ENCODE assay signal across 18 cellular contexts in genomic region chr9:132973166-132973565, GRCh38. TPM values are rescaled to one million over a fixed set of nuclear protein-coding genes. Genes with fewer than 3 reads are reported as not detected.
"Had no signal": no experiment of that assay in that cellular context is flagged by ENCODE, and none has a peak within 500 bp of the region (broad histone marks: within the 10 kb centered on the region; RNA-seq: fewer than 3 reads in every experiment).

No MANE protein-coding gene starts in this region.

- H3K4me3 ChIP-seq: body of pancreas, cardiac muscle cell, left lung had no signal

- H3K36me3 ChIP-seq: cardiac muscle cell, gastroesophageal sphincter, left lung, uterus had no signal

- H3K9ac ChIP-seq: parathyroid adenoma had no signal

- H3K27ac Mint-ChIP-seq: activated CD4-positive, alpha-beta T cell treated with anti-CD3 and anti-CD28 coated beads for 36 hours; activated naive CD8-positive, alpha-beta T cell; activated T-cell treated with anti-CD3 and anti-CD28 coated beads, Interleukin-2, amount 50 U/mL, for 72 hours; naive thymus-derived CD4-positive, alpha-beta T cell; stimulated activated effector memory CD8-positive, alpha-beta T cell treated with anti-CD3 and anti-CD28 coated beads, Interleukin-12 subunit alpha, Interleukin-12 subunit beta, amount 100 ng/mL, for 72 hours; stimulated activated naive CD8-positive, alpha-beta T cell treated with anti-CD3 and anti-CD28 coated beads, Interleukin-15, Interleukin-2, amounts not matched to agents 100 ng/mL and 50 ng/mL, for 24 hours; T-helper 2 cell treated with Interferon-gamma antibody and Interleukin-4, amounts not matched to agents 5 μg/mL and 100 μg/mL, for 36 hours; type B pancreatic cell had no signal

- H3K4me1 ChIP-seq: parathyroid adenoma, psoas muscle, uterus had no signal

- H3K27ac ChIP-seq: body of pancreas, cardiac muscle cell, coronary artery, dorsolateral prefrontal cortex, gastroesophageal sphincter, left lung, parathyroid adenoma, psoas muscle, uterus had no signal

- H3K9me3 ChIP-seq: body of pancreas, gastroesophageal sphincter, left lung, psoas muscle, uterus had no signal

- H3K4me1 Mint-ChIP-seq: activated CD4-positive, alpha-beta T cell treated with anti-CD3 and anti-CD28 coated beads for 36 hours had no signal

- H2AFZ ChIP-seq: parathyroid adenoma had no signal

- H3K36me3 Mint-ChIP-seq: activated naive CD8-positive, alpha-beta T cell; naive thymus-derived CD4-positive, alpha-beta T cell; stimulated activated effector memory CD8-positive, alpha-beta T cell treated with anti-CD3 and anti-CD28 coated beads, Interleukin-12 subunit alpha, Interleukin-12 subunit beta, amount 100 ng/mL, for 72 hours; type B pancreatic cell had no signal

- H3K4me3 Mint-ChIP-seq: activated CD4-positive, alpha-beta T cell treated with anti-CD3 and anti-CD28 coated beads for 36 hours; activated naive CD8-positive, alpha-beta T cell; activated T-cell treated with anti-CD3 and anti-CD28 coated beads, Interleukin-2, amount 50 U/mL, for 72 hours; naive thymus-derived CD4-positive, alpha-beta T cell; stimulated activated effector memory CD8-positive, alpha-beta T cell treated with anti-CD3 and anti-CD28 coated beads, Interleukin-12 subunit alpha, Interleukin-12 subunit beta, amount 100 ng/mL, for 72 hours; stimulated activated naive CD8-positive, alpha-beta T cell treated with anti-CD3 and anti-CD28 coated beads, Interleukin-15, Interleukin-2, amounts not matched to agents 100 ng/mL and 50 ng/mL, for 24 hours; T-helper 2 cell treated with Interferon-gamma antibody and Interleukin-4, amounts not matched to agents 5 μg/mL and 100 μg/mL, for 36 hours; type B pancreatic cell had no signal

- H3K27me3 ChIP-seq: body of pancreas had no signal

- H3K9me3 Mint-ChIP-seq: activated T-cell treated with anti-CD3 and anti-CD28 coated beads, Interleukin-2, amount 50 U/mL, for 72 hours; naive thymus-derived CD4-positive, alpha-beta T cell; stimulated activated effector memory CD8-positive, alpha-beta T cell treated with anti-CD3 and anti-CD28 coated beads, Interleukin-12 subunit alpha, Interleukin-12 subunit beta, amount 100 ng/mL, for 72 hours; stimulated activated naive CD8-positive, alpha-beta T cell treated with anti-CD3 and anti-CD28 coated beads, Interleukin-15, Interleukin-2, amounts not matched to agents 100 ng/mL and 50 ng/mL, for 24 hours; T-helper 2 cell treated with Interferon-gamma antibody and Interleukin-4, amounts not matched to agents 5 μg/mL and 100 μg/mL, for 36 hours; type B pancreatic cell had no signal

- H3K79me2 ChIP-seq: parathyroid adenoma had no signal

RNA-seq across cellular contexts. Expression of gene GFI1B, which starts 5.3 kb away (rescaled TPM):
- polyA plus RNA-seq: cardiac muscle cell; naive thymus-derived CD4-positive, alpha-beta T cell; neural cell had no signal
